11 cellular contexts compared by ENCODE assay signal in the genomic region with DNA sequence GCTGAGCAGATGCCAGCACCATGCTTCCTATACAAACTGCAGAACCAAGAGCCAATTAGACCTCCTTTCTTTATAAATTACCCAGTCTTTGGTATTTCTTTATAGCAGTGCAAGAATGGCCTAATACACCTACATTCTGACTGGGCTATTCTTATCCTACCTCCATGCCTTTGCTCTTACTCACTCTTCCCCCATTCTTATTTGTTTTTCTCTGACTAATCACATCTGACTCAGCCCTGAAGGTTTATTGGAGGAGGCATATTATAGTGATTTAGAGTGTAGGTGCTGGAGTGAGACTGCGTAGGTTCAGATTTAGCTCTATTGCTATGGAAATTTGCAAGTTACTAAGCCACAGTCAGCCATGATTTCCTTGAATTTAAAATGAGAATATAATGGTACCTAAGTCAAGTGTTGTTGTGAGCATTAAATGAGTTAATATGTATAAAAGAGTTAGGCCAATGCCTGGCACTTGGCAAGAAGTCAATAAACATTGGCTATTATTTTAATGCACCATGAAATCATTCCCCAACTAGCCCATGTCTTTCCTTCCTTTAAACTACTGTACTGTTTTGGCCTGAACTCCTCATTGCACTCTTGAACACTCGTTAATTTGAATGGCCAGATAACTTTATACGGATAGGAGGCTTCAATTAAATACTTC.
DNase-seq lines count a peak whose midpoint lies in the region; ATAC-seq, FAIRE-seq and TF ChIP-seq lines count a peak whose summit lies in the region.
"Had no signal": no experiment of that assay in that cellular context is flagged by ENCODE, and none has a peak within 500 bp of the region (broad histone marks: within the 10 kb centered on the region; RNA-seq: fewer than 3 reads in every experiment).

No MANE protein-coding gene starts in this region.

- peak overlapping the region; percentile 19 for H2AFZ ChIP-seq in endothelial cell of umbilical vein (ENCODE audit: low read depth, low read length)

- H3K27ac ChIP-seq in endothelial cell of umbilical vein (ENCODE audit: insufficient read depth, low read depth, low read length), result peak overlapping the region; percentile 85

- peak; percentile 89 for FAIRE-seq in endothelial cell of umbilical vein (lab: Jason Lieb, UNC)
- FAIRE-seq: frontal cortex had no signal

- POLR2A ChIA-PET in endothelial cell of umbilical vein (lab: Charles Lee), result no interaction called here

- no peaks in the 10 kb centered on the region for H3K79me2 ChIP-seq in endothelial cell of umbilical vein (ENCODE audit: control insufficient read depth, insufficient read depth, low read length)

- H3K4me1 ChIP-seq in endothelial cell of umbilical vein (ENCODE audit: control insufficient read depth, extremely low read depth, insufficient read depth, low read length), result peaks cover 46% of the 10 kb centered on the region

- dilution Hi-C loops in endothelial cell of umbilical vein (cut with MboI; ENCODE audit: extremely low pct_ligation_motif_present, low sequenced_read_pairs), result no loop called here

- H3K9me1 ChIP-seq in endothelial cell of umbilical vein (replicated peaks; ENCODE audit: control insufficient read depth, extremely low read depth, insufficient read depth, low read length), result no peaks in the 10 kb centered on the region

- no peaks in the 10 kb centered on the region for H3K36me3 ChIP-seq in endothelial cell of umbilical vein (ENCODE audit: control insufficient read depth in 2 of 2, extremely low read depth in 1 of 2, insufficient read depth in 2 of 2, low read length in 2 of 2)

- H3K4me3 ChIP-seq in endothelial cell of umbilical vein (replicated peaks in 1 of 3; ENCODE audit: insufficient read depth in 1 of 3, low read depth in 1 of 3, low read length in 3 of 3) (no peak overlapping the region), lower leg skin (ENCODE audit: low read depth, poor library complexity, severe bottlenecking) (no peak overlapping the region)

- H3K27me3 ChIP-seq in endothelial cell of umbilical vein (ENCODE audit: control insufficient read depth in 2 of 2, insufficient read depth in 2 of 2, low read length in 2 of 2), result no peaks in the 10 kb centered on the region

- TF ChIP-seq POLR2A in endothelial cell of umbilical vein (IDR thresholded peaks at IDR 0.05; ENCODE audit: low read depth, low read length) (no peak), lower leg skin (IDR thresholded peaks at IDR 0.05) (no peak)

- H4K20me1 ChIP-seq in endothelial cell of umbilical vein (replicated peaks; ENCODE audit: control insufficient read depth, extremely low read depth, insufficient read depth, low read length), result no peaks in the 10 kb centered on the region

- peak; percentile 13 for DNase-seq in COLO829 (ENCODE audit: low spot score)
- DNase-seq in NCI-H226, result peak; percentile 94
- peak; percentile 93 for DNase-seq in endothelial cell of umbilical vein (ENCODE audit: low read depth, low spot score)
- DNase-seq in non-pigmented ciliary epithelial cell (ENCODE audit: low read depth), result peak; percentile 82
- DNase-seq in lower leg skin (ENCODE audit: low spot score in 2 of 2), result no peak
- DNase-seq in stimulated activated naive CD4-positive, alpha-beta T cell (lab: John Stamatoyannopoulos, UW), result no peak
- no peak for DNase-seq in GM19238 (ENCODE audit: insufficient read length, low spot score)
- DNase-seq: activated CD4-positive, alpha-beta memory T cell treated with anti-CD3 and anti-CD28 coated beads for 36 hours; substantia nigra had no signal

- TF ChIP-seq CTCF in endothelial cell of umbilical vein (IDR thresholded peaks at IDR 0.05; ENCODE audit: extremely low read depth in 1 of 2, insufficient read depth in 1 of 2, low read depth in 1 of 2, low read length in 2 of 2) (no peak), lower leg skin (IDR thresholded peaks at IDR 0.05) (no peak)

- TSS peak; percentile 67 for BruUV-seq in endothelial cell of umbilical vein (replicated peaks; lab: Mats Ljungman, UMichigan)

- peak overlapping the region; percentile 39 for H3K4me2 ChIP-seq in endothelial cell of umbilical vein (ENCODE audit: insufficient read depth, low read length)

- no peak for ATAC-seq in GM21390 (IDR thresholded peaks at IDR 0.05; ENCODE audit: unreplicated experiment)

- WGBS in lower leg skin, 2 donors, result 85 to 86% methylated on average over 3 of the region's 3 CpGs

- CTCF ChIA-PET in endothelial cell of umbilical vein (lab: Charles Lee), result interaction anchor here (0.6 to 3.7 kb wide), 5 partner anchors 10 to 282 kb away, joined by 3 to 19 read pairs (median 4); no protein-coding TSS in a partner anchor

- no peaks in the 10 kb centered on the region for H3K9me3 ChIP-seq in endothelial cell of umbilical vein (replicated peaks; ENCODE audit: control insufficient read depth, insufficient read depth, low read length)

- peak overlapping the region; percentile 6 for H3K9ac ChIP-seq in endothelial cell of umbilical vein (replicated peaks; ENCODE audit: extremely low read depth, insufficient read depth, low read length)

- intact Hi-C loops in endothelial cell of umbilical vein (cut with micrococcal nuclease), result loop anchor here (1.0 to 10.0 kb wide), 9 partner anchors 14 to 1573 kb away; no protein-coding TSS in a partner anchor
- intact Hi-C loops in lower leg skin (cut with DNase I; ENCODE audit: low total_unique reads), result no loop called here

TF ChIP-seq in endothelial cell of umbilical vein, 7 proteins besides CTCF, POLR2A, EP300 and RAD21:
- TF ChIP-seq EZH2 (IDR thresholded peaks at IDR 0.05; ENCODE audit: borderline replicate concordance, low read depth, low read length, severe bottlenecking) (no peak), POLR2AphosphoS5 (IDR thresholded peaks at IDR 0.05; ENCODE audit: insufficient read depth, low read depth, low read length) (peak; percentile 77), MYC (IDR thresholded peaks at IDR 0.05; ENCODE audit: low read depth, low read length) (no peak), JUN (IDR thresholded peaks at IDR 0.05; ENCODE audit: borderline replicate concordance, insufficient read depth, insufficient read length, low read depth) (peak; percentile 97), GATA2 (IDR thresholded peaks at IDR 0.05; ENCODE audit: insufficient read depth, insufficient read length, low read depth, low read length) (peak; percentile 9), FOS (IDR thresholded peaks at IDR 0.05; ENCODE audit: borderline replicate concordance, insufficient read depth, low read length) (peak; percentile 99)
- TF ChIP-seq, protein P1, sequence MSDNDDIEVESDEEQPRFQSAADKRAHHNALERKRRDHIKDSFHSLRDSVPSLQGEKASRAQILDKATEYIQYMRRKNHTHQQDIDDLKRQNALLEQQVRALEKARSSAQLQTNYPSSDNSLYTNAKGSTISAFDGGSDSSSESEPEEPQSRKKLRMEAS (IDR thresholded peaks at IDR 0.05; ENCODE audit: insufficient read depth, insufficient read length), result no peak

Comparison
In these comparisons a context has a peak if more than half of its experiments do, and no peak if none do; other contexts are left out.
1. DNase-seq: peak in COLO829 (single experiment), NCI-H226 (single experiment), endothelial cell of umbilical vein (single experiment) and non-pigmented ciliary epithelial cell (single experiment); none in lower leg skin (0 of 2), stimulated activated naive CD4-positive, alpha-beta T cell (0 of 6) and GM19238 (single experiment).